28 cellular contexts compared by ENCODE assay signal in the genomic region with DNA sequence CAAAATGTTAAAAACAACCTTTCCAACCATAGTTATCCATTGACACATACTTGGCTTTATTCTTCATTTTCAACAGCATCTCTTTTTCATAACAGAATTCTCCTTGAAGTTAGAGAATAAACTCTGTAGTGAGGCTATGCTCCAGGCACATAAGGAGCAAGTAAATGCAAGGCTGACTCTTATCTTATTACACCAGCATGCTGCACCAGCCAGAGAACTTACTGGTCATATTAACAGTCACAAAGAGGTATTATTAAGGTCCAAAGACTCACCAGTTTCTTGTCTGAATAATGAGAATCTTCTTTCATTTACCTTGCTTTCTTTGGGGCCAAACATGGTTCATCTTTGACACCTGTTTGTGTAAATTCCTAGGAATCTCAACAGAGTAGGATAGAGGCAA.
"Had no signal": no experiment of that assay in that cellular context is flagged by ENCODE, and none has a peak within 500 bp of the region (broad histone marks: within the 10 kb centered on the region; RNA-seq: fewer than 3 reads in every experiment).

No MANE protein-coding gene starts in this region.

- ATAC-seq: activated CD8-positive, alpha-beta T cell treated with anti-CD3 and anti-CD28 coated beads for 36 hours; activated naive CD4-positive, alpha-beta T cell treated with anti-CD3 and anti-CD28 coated beads, Interleukin-2, amount 50 U/mL, for 72 hours; body of pancreas; T-cell; T-helper 17 cell had no signal

- H3K36me3 ChIP-seq: adrenal gland, brain microvascular endothelial cell, breast epithelium had no signal

- DNase-seq: activated B cell treated with CpG ODN at 0.5 μM for 24 hours; activated CD4-positive, alpha-beta memory T cell treated with anti-CD3 and anti-CD28 coated beads for 36 hours; activated CD4-positive, alpha-beta T cell treated with anti-CD3 and anti-CD28 coated beads for 4 hours; activated CD4-positive, alpha-beta T cell treated with anti-CD3 and anti-CD28 coated beads, Interleukin-2, amount 50 U/mL, for 1 hour; activated CD4-positive, alpha-beta T cell treated with anti-CD3 and anti-CD28 coated beads, Interleukin-2, amount 50 U/mL, for 4 hours; activated CD4-positive, CD25-positive, alpha-beta regulatory T cell treated with anti-CD3 and anti-CD28 coated beads, Interleukin-2, amount 50 U/mL, for 72 hours; activated CD8-positive, alpha-beta memory T cell treated with anti-CD3 and anti-CD28 coated beads, Interleukin-2, amount 50 U/mL, for 48 hours; activated CD8-positive, alpha-beta T cell treated with anti-CD3 and anti-CD28 coated beads for 36 hours; activated effector memory CD4-positive, alpha-beta T cell treated with anti-CD3 and anti-CD28 coated beads, Interleukin-2, amount 50 U/mL, for 16 hours; activated gamma-delta T cell treated with Interleukin-2 at 50 U/mL for 16 hours; activated naive CD4-positive, alpha-beta T cell; activated naive CD4-positive, alpha-beta T cell treated with anti-CD3 and anti-CD28 coated beads for 36 hours; activated naive CD4-positive, alpha-beta T cell treated with anti-CD3 and anti-CD28 coated beads, Interleukin-2, amount 50 U/mL, for 16 hours; activated naive CD8-positive, alpha-beta T cell treated with anti-CD3 and anti-CD28 coated beads for 36 hours; activated T-cell treated with anti-CD3 and anti-CD28 coated beads, Interleukin-2, amount 50 U/mL, for 24 hours; activated T-cell treated with anti-CD3 and anti-CD28 coated beads, Interleukin-2, amount 50 U/mL, for 48 hours; adrenal gland; amniotic stem cell; aorta; body of pancreas; brain microvascular endothelial cell; central memory CD4-positive, alpha-beta T cell; T-cell; T-helper 17 cell had no signal

- FAIRE-seq: astrocyte had no signal

- H3K4me3 ChIP-seq: adrenal gland, body of pancreas, breast epithelium had no signal

- H3K27me3 ChIP-seq: adrenal gland, body of pancreas, brain microvascular endothelial cell, breast epithelium had no signal

- H3K4me1 ChIP-seq: adrenal gland, body of pancreas, breast epithelium had no signal

- H3K27ac ChIP-seq: adrenal gland, body of pancreas, brain microvascular endothelial cell, breast epithelium, VCaP had no signal

- H3K9me3 ChIP-seq: adrenal gland, body of pancreas, breast epithelium had no signal
